Comparison of ENCODE assay signal across 1 cellular context in the genomic region with DNA sequence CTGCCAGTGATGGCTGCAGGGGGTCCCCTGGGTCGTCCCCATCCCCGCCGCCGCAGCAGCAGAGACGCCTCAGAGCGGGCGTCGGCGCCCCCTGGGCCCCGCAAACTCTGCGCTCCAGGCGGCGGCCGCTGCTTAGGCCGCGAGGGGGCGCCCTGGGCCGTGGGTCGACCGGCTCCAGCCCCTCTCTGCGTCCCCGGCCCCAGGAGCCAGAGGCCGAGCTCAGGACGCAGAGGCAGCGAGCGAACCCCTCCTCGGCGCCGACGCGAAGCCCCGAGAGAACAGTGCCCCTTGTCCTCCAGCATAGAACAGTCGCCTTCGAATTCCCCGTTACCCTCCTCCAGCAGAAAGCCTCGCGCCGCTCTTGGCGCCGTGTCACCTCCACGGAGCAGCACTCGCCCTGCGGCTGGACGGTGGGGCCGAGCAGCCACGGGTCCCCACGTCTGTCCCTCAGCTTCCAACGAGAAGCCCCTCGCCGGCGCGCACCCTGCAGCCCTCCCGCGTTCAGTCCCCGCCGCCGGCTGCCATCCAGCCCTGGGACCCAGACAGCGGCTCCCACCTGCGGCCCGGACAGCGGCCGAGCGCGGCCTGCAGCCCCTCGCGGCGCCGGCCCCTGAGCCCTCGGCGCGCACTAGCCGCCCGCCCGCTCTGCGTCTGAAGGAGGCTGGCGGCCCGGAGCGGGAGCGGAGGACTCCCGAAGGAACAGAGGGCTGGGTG.
TF ChIP-seq lines count a peak whose summit lies in the region.

No MANE protein-coding gene starts in this region.

TF ChIP-seq in HepG2, 621 proteins besides CTCF, POLR2A, EP300 and RAD21 (continued from another document):
- TF ChIP-seq, protein P1, sequence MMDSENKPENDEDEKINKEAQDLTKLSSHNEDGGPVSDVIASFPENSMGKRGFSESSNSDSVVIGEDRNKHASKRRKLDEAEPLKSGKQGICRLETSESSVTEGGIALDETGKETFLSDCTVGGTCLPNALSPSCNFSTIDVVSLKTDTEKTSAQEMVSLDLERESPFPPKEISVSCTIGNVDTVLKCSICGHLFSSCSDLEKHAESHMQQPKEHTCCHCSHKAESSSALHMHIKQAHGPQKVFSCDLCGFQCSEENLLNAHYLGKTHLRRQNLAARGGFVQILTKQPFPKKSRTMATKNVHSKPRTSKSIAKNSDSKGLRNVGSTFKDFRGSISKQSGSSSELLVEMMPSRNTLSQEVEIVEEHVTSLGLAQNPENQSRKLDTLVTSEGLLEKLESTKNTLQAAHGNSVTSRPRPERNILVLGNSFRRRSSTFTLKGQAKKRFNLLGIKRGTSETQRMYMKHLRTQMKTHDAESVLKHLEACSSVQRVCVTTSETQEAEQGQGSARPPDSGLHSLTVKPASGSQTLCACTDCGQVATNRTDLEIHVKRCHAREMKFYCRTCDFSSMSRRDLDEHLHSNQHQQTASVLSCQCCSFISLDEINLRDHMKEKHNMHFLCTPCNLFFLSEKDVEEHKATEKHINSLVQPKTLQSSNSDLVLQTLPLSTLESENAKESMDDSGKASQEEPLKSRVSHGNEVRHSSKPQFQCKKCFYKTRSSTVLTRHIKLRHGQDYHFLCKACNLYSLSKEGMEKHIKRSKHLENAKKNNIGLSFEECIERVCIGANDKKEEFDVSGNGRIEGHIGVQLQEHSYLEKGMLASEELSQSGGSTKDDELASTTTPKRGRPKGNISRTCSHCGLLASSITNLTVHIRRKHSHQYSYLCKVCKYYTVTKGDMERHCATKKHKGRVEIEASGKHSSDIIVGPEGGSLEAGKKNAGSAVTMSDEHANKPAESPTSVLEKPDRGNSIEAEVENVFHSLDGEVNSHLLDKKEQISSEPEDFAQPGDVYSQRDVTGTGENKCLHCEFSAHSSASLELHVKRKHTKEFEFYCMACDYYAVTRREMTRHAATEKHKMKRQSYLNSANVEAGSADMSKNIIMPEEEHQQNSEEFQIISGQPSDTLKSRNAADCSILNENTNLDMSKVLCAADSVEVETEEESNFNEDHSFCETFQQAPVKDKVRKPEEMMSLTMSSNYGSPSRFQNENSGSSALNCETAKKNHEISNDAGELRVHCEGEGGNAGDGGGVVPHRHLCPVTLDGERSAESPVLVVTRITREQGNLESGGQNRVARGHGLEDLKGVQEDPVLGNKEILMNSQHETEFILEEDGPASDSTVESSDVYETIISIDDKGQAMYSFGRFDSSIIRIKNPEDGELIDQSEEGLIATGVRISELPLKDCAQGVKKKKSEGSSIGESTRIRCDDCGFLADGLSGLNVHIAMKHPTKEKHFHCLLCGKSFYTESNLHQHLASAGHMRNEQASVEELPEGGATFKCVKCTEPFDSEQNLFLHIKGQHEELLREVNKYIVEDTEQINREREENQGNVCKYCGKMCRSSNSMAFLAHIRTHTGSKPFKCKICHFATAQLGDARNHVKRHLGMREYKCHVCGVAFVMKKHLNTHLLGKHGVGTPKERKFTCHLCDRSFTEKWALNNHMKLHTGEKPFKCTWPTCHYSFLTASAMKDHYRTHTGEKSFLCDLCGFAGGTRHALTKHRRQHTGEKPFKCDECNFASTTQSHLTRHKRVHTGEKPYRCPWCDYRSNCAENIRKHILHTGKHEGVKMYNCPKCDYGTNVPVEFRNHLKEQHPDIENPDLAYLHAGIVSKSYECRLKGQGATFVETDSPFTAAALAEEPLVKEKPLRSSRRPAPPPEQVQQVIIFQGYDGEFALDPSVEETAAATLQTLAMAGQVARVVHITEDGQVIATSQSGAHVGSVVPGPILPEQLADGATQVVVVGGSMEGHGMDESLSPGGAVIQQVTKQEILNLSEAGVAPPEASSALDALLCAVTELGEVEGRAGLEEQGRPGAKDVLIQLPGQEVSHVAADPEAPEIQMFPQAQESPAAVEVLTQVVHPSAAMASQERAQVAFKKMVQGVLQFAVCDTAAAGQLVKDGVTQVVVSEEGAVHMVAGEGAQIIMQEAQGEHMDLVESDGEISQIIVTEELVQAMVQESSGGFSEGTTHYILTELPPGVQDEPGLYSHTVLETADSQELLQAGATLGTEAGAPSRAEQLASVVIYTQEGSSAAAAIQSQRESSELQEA (CRISPR knock-in tag; IDR thresholded peaks at IDR 0.05; ENCODE audit: not compliant biosample characterization): peak; percentile 40
- TF ChIP-seq, protein P2, sequence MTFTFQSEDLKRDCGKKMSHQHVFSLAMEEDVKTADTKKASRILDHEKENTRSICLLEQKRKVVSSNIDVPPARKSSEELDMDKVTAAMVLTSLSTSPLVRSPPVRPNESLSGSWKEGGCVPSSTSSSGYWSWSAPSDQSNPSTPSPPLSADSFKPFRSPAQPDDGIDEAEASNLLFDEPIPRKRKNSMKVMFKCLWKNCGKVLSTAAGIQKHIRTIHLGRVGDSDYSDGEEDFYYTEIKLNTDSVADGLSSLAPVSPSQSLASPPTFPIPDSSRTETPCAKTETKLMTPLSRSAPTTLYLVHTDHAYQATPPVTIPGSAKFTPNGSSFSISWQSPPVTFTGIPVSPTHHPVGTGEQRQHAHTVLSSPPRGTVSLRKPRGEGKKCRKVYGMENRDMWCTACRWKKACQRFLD (CRISPR knock-in tag; IDR thresholded peaks at IDR 0.05; ENCODE audit: borderline replicate concordance): no peak
- TF ChIP-seq ZFY (CRISPR knock-in tag; IDR thresholded peaks at IDR 0.05): peak; percentile 38; the same call in 1 of the 2 replicates
- TF ChIP-seq, protein P3, sequence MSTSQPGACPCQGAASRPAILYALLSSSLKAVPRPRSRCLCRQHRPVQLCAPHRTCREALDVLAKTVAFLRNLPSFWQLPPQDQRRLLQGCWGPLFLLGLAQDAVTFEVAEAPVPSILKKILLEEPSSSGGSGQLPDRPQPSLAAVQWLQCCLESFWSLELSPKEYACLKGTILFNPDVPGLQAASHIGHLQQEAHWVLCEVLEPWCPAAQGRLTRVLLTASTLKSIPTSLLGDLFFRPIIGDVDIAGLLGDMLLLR (CRISPR knock-in tag; IDR thresholded peaks at IDR 0.05): no peak
- TF ChIP-seq ZNF260 (CRISPR knock-in tag; IDR thresholded peaks at IDR 0.05; ENCODE audit: borderline replicate concordance, low read depth): no peak
- TF ChIP-seq, protein P4, sequence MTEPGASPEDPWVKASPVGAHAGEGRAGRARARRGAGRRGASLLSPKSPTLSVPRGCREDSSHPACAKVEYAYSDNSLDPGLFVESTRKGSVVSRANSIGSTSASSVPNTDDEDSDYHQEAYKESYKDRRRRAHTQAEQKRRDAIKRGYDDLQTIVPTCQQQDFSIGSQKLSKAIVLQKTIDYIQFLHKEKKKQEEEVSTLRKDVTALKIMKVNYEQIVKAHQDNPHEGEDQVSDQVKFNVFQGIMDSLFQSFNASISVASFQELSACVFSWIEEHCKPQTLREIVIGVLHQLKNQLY (CRISPR knock-in tag; IDR thresholded peaks at IDR 0.05): no peak
- no peak for TF ChIP-seq ZSCAN25 (CRISPR knock-in tag; IDR thresholded peaks at IDR 0.05)
- TF ChIP-seq TBP (CRISPR knock-in tag; IDR thresholded peaks at IDR 0.05): no peak
- no peak for TF ChIP-seq PAWR (CRISPR knock-in tag; IDR thresholded peaks at IDR 0.05; ENCODE audit: borderline replicate concordance)
- TF ChIP-seq, protein P5, sequence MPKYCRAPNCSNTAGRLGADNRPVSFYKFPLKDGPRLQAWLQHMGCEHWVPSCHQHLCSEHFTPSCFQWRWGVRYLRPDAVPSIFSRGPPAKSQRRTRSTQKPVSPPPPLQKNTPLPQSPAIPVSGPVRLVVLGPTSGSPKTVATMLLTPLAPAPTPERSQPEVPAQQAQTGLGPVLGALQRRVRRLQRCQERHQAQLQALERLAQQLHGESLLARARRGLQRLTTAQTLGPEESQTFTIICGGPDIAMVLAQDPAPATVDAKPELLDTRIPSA (CRISPR knock-in tag; IDR thresholded peaks at IDR 0.05; ENCODE audit: borderline replicate concordance): peak; percentile 37; the same call in 1 of the 2 replicates
- TF ChIP-seq ONECUT2 (CRISPR knock-in tag; IDR thresholded peaks at IDR 0.05): no peak
- no peak for TF ChIP-seq PCBP2 (optimal IDR thresholded peaks at IDR 0.05; ENCODE audit: low read depth, low read length, poor library complexity, severe bottlenecking)
- TF ChIP-seq, protein P6, sequence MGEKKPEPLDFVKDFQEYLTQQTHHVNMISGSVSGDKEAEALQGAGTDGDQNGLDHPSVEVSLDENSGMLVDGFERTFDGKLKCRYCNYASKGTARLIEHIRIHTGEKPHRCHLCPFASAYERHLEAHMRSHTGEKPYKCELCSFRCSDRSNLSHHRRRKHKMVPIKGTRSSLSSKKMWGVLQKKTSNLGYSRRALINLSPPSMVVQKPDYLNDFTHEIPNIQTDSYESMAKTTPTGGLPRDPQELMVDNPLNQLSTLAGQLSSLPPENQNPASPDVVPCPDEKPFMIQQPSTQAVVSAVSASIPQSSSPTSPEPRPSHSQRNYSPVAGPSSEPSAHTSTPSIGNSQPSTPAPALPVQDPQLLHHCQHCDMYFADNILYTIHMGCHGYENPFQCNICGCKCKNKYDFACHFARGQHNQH (CRISPR knock-in tag; IDR thresholded peaks at IDR 0.05): no peak
- TF ChIP-seq, protein P7, sequence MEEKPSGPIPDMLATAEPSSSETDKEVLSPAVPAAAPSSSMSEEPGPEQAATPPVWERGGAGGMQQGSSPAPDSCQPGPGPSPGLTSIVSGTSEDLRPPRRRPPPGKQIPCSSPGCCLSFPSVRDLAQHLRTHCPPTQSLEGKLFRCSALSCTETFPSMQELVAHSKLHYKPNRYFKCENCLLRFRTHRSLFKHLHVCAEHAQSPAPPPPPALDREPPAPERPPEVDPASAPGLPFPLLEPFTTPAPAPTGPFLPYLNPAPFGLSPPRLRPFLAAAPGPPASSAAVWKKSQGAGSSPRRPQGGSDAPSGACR (CRISPR knock-in tag; IDR thresholded peaks at IDR 0.05): no peak
- no peak for TF ChIP-seq NR2F2 (IDR thresholded peaks at IDR 0.05; ENCODE audit: borderline replicate concordance, low read depth)
- TF ChIP-seq, protein P8, sequence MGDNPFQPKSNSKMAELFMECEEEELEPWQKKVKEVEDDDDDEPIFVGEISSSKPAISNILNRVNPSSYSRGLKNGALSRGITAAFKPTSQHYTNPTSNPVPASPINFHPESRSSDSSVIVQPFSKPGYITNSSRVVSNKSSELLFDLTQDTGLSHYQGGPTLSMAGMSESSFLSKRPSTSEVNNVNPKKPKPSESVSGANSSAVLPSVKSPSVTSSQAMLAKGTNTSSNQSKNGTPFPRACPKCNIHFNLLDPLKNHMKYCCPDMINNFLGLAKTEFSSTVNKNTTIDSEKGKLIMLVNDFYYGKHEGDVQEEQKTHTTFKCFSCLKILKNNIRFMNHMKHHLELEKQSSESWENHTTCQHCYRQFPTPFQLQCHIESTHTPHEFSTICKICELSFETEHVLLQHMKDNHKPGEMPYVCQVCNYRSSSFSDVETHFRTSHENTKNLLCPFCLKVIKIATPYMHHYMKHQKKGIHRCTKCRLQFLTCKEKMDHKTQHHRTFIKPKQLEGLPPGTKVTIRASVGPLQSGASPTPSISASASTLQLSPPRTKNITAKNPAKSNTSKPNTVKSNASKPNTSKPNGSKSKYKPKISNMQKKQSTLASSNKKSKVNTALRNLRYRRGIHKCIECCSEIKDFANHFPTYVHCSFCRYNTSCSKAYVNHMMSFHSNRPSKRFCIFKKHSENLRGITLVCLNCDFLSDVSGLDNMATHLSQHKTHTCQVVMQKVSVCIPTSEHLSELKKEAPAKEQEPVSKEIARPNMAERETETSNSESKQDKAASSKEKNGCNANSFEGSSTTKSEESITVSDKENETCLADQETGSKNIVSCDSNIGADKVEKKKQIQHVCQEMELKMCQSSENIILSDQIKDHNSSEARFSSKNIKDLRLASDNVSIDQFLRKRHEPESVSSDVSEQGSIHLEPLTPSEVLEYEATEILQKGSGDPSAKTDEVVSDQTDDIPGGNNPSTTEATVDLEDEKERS (CRISPR knock-in tag; IDR thresholded peaks at IDR 0.05): no peak
- no peak for TF ChIP-seq ZMYM4 (CRISPR knock-in tag; IDR thresholded peaks at IDR 0.05)
- no peak for TF ChIP-seq ZNF180 (CRISPR knock-in tag; IDR thresholded peaks at IDR 0.05; ENCODE audit: borderline replicate concordance, low read depth)
- no peak for TF ChIP-seq ADNP (CRISPR knock-in tag; IDR thresholded peaks at IDR 0.05)
- no peak for TF ChIP-seq KLF6 (CRISPR knock-in tag; IDR thresholded peaks at IDR 0.05)
- no peak for TF ChIP-seq KMT2B (CRISPR knock-in tag; IDR thresholded peaks at IDR 0.05)
- TF ChIP-seq ZNF777 (CRISPR knock-in tag; IDR thresholded peaks at IDR 0.05): peak; percentile 94
- TF ChIP-seq HNRNPL (IDR thresholded peaks at IDR 0.05; ENCODE audit: low read depth, low read length): no peak
- peak; percentile 53; the same call in 1 of the 2 replicates for TF ChIP-seq RNF2 (conservative IDR thresholded peaks at IDR 0.05; ENCODE audit: low read depth)
